In the genomic region with DNA sequence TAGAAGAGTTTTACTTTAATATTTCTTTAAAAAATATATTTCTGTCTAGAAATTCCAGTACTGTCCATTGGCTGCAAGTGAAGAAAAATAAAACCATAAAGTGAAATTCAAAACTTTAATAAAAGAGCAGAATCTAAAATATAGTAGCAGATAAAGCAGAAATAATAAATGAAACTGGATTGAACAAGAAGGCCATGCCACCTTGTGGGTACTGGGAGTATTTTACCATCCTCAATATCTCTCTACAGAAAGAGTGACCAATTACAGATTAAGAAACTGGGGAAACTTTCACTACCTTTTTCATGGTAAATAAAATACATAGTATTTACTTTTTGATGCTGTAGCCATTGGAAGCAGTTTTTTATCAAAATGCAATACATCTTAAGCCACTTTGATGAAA, we compare ENCODE assay signal across 1 cellular context.
TF ChIP-seq lines count a peak whose summit lies in the region.

No MANE protein-coding gene starts in this region.

TF ChIP-seq in GM23338, 12 proteins besides CTCF, POLR2A, EP300 and RAD21 (continued from another document):
- TF ChIP-seq, protein P1, sequence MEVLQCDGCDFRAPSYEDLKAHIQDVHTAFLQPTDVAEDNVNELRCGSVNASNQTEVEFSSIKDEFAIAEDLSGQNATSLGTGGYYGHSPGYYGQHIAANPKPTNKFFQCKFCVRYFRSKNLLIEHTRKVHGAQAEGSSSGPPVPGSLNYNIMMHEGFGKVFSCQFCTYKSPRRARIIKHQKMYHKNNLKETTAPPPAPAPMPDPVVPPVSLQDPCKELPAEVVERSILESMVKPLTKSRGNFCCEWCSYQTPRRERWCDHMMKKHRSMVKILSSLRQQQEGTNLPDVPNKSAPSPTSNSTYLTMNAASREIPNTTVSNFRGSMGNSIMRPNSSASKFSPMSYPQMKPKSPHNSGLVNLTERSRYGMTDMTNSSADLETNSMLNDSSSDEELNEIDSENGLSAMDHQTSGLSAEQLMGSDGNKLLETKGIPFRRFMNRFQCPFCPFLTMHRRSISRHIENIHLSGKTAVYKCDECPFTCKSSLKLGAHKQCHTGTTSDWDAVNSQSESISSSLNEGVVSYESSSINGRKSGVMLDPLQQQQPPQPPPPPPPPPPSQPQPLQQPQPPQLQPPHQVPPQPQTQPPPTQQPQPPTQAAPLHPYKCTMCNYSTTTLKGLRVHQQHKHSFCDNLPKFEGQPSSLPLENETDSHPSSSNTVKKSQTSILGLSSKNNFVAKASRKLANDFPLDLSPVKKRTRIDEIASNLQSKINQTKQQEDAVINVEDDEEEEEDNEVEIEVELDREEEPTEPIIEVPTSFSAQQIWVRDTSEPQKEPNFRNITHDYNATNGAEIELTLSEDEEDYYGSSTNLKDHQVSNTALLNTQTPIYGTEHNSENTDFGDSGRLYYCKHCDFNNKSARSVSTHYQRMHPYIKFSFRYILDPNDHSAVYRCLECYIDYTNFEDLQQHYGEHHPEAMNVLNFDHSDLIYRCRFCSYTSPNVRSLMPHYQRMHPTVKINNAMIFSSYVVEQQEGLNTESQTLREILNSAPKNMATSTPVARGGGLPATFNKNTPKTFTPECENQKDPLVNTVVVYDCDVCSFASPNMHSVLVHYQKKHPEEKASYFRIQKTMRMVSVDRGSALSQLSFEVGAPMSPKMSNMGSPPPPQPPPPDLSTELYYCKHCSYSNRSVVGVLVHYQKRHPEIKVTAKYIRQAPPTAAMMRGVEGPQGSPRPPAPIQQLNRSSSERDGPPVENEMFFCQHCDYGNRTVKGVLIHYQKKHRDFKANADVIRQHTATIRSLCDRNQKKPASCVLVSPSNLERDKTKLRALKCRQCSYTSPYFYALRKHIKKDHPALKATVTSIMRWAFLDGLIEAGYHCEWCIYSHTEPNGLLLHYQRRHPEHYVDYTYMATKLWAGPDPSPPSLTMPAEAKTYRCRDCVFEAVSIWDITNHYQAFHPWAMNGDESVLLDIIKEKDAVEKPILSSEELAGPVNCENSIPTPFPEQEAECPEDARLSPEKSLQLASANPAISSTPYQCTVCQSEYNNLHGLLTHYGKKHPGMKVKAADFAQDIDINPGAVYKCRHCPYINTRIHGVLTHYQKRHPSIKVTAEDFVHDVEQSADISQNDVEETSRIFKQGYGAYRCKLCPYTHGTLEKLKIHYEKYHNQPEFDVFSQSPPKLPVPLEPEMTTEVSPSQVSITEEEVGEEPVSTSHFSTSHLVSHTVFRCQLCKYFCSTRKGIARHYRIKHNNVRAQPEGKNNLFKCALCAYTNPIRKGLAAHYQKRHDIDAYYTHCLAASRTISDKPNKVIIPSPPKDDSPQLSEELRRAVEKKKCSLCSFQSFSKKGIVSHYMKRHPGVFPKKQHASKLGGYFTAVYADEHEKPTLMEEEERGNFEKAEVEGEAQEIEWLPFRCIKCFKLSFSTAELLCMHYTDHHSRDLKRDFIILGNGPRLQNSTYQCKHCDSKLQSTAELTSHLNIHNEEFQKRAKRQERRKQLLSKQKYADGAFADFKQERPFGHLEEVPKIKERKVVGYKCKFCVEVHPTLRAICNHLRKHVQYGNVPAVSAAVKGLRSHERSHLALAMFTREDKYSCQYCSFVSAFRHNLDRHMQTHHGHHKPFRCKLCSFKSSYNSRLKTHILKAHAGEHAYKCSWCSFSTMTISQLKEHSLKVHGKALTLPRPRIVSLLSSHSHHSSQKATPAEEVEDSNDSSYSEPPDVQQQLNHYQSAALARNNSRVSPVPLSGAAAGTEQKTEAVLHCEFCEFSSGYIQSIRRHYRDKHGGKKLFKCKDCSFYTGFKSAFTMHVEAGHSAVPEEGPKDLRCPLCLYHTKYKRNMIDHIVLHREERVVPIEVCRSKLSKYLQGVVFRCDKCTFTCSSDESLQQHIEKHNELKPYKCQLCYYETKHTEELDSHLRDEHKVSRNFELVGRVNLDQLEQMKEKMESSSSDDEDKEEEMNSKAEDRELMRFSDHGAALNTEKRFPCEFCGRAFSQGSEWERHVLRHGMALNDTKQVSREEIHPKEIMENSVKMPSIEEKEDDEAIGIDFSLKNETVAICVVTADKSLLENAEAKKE (CRISPR knock-in tag; IDR thresholded peaks at IDR 0.05): no peak
- TF ChIP-seq ZNF114 (CRISPR knock-in tag; IDR thresholded peaks at IDR 0.05) (no peak), ZNF331 (CRISPR knock-in tag; IDR thresholded peaks at IDR 0.05; ENCODE audit: low read depth) (no peak), POLR2AphosphoS5 (IDR thresholded peaks at IDR 0.05; ENCODE audit: low read depth) (no peak), NANOG (IDR thresholded peaks at IDR 0.05; ENCODE audit: borderline replicate concordance) (no peak)
- TF ChIP-seq, protein P2, sequence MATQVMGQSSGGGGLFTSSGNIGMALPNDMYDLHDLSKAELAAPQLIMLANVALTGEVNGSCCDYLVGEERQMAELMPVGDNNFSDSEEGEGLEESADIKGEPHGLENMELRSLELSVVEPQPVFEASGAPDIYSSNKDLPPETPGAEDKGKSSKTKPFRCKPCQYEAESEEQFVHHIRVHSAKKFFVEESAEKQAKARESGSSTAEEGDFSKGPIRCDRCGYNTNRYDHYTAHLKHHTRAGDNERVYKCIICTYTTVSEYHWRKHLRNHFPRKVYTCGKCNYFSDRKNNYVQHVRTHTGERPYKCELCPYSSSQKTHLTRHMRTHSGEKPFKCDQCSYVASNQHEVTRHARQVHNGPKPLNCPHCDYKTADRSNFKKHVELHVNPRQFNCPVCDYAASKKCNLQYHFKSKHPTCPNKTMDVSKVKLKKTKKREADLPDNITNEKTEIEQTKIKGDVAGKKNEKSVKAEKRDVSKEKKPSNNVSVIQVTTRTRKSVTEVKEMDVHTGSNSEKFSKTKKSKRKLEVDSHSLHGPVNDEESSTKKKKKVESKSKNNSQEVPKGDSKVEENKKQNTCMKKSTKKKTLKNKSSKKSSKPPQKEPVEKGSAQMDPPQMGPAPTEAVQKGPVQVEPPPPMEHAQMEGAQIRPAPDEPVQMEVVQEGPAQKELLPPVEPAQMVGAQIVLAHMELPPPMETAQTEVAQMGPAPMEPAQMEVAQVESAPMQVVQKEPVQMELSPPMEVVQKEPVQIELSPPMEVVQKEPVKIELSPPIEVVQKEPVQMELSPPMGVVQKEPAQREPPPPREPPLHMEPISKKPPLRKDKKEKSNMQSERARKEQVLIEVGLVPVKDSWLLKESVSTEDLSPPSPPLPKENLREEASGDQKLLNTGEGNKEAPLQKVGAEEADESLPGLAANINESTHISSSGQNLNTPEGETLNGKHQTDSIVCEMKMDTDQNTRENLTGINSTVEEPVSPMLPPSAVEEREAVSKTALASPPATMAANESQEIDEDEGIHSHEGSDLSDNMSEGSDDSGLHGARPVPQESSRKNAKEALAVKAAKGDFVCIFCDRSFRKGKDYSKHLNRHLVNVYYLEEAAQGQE (IDR thresholded peaks at IDR 0.05; ENCODE audit: unreplicated experiment): no peak
